In genomic region chr17:40803617-40804082, GRCh38 we compare ENCODE assay signal across 8 cellular contexts.
DNase-seq lines count a peak whose midpoint lies in the region; ATAC-seq, FAIRE-seq and TF ChIP-seq lines count a peak whose summit lies in the region.

No MANE protein-coding gene starts in this region.

- H3K4me3 ChIP-seq in WI38 (ENCODE audit: low read depth, low read length): no peak overlapping the region

- no peak for TF ChIP-seq POLR2A in H54 (IDR thresholded peaks at IDR 0.05; ENCODE audit: low read depth, low read length)

- no peak for ATAC-seq in HG02678 (IDR thresholded peaks at IDR 0.05; ENCODE audit: unreplicated experiment)

- peak; percentile 64 for FAIRE-seq in H54 (lab: Jason Lieb, UNC)

- peak; percentile 91 for TF ChIP-seq CTCF in WI38 (IDR thresholded peaks at IDR 0.05; ENCODE audit: low read depth, low read length)

- DNase-seq in Ammon's horn (ENCODE audit: low spot score) (peak; percentile 59), H54 (ENCODE audit: insufficient read length, low spot score) (peak; percentile 73), NCI-H2227 treated with DMSO at 0.1 percent for 48 hours (lab: John Stamatoyannopoulos, UW) (peak; percentile 90), brain pericyte (ENCODE audit: low read depth, low spot score) (peak; percentile 46), islet precursor cell (peak; percentile 87)
- DNase-seq in stimulated activated CD4-positive, alpha-beta T cell treated with anti-CD3 and anti-CD28 coated beads, Interleukin-1b, Interleukin-23, amount 100 ng/mL, for 4 hours (ENCODE audit: low read depth in 2 of 2): peak; percentile 65 to 66
